In the genomic region with DNA sequence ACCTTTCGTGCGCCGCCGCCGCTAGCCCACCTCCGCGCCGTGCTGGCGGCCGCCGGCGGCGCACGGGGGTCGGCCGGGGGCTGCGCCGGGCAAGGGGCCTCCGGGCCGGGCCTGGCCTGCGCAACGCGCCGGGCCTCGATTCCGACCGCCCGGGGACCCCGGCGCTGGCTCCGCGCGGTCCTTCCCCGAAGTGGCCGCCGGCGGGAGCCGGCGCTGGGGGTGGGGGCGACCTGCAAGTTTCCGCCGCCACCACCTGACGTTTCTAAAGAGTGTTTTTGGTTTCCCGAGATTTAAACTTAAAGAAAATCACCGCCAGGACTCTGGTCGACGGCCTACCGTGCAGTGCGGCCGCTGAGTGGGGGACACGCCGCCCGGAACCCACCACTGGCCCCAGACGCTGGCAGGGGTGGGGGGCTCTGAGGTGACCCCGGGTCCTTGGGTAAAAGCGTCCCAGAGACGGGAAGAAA, we compare ENCODE assay signal across 18 cellular contexts. TPM values are rescaled to one million over a fixed set of nuclear protein-coding genes. Genes with fewer than 3 reads are reported as not detected.
DNase-seq lines count a peak whose midpoint lies in the region; ATAC-seq and TF ChIP-seq lines count a peak whose summit lies in the region.
"Had no signal": no experiment of that assay in that cellular context is flagged by ENCODE, and none has a peak within 500 bp of the region (broad histone marks: within the 10 kb centered on the region; RNA-seq: fewer than 3 reads in every experiment).

No MANE protein-coding gene starts in this region.

- intact Hi-C loops in spleen (cut with DNase I; ENCODE audit: low total_unique reads), result loop anchor here (10.0 kb wide), 1 partner anchor 141 kb away; no protein-coding TSS in a partner anchor

- peak overlapping the region; percentile 30 for H4K8ac ChIP-seq in mesendoderm (ENCODE audit: low read depth, low read length)

- H3K4ac ChIP-seq in mesendoderm (ENCODE audit: low read depth, low read length), result peak overlapping the region; percentile 41

- TF ChIP-seq CTCF in Peyer's patch (IDR thresholded peaks at IDR 0.05) (no peak), spleen (IDR thresholded peaks at IDR 0.05 in 8 of 11, conservative IDR thresholded peaks at IDR 0.05 in 3 of 11) (no peak)

- H3K4me3 ChIP-seq in Peyer's patch (peak overlapping the region in 3 of 4 donors; percentile 54 to 90 (median 87)), mesendoderm (ENCODE audit: low read length) (peak overlapping the region; percentile 99), spleen (peak overlapping the region; percentile 2 to 86 (median 64))

- no peak overlapping the region for H2BK15ac ChIP-seq in mesendoderm (replicated peaks; ENCODE audit: low read depth)

- H3K27ac ChIP-seq in Peyer's patch, result peak overlapping the region in 3 of 4 donors; percentile 84 to 96 (median 95)
- peak overlapping the region; percentile 74 for H3K27ac ChIP-seq in mesendoderm (ENCODE audit: low read depth, low read length)
- H3K27ac ChIP-seq in spleen, result peak overlapping the region; percentile 42 to 93 (median 90)

- peaks cover 27% of the 10 kb centered on the region for H3K36me3 Mint-ChIP-seq in effector memory CD8-positive, alpha-beta T cell (ENCODE audit: insufficient read depth)
- H3K36me3 Mint-ChIP-seq in activated T-cell treated with anti-CD3 and anti-CD28 coated beads, Interleukin-2, amount 50 U/mL, for 24 hours (ENCODE audit: low read depth), result no peaks in the 10 kb centered on the region

- peaks cover 48% of the 10 kb centered on the region for H3K79me2 ChIP-seq in mesendoderm (ENCODE audit: control insufficient read depth, insufficient read depth, low read length)

- H3K4me2 ChIP-seq in mesendoderm (ENCODE audit: low read length), result peak overlapping the region; percentile 25

- H3K27ac Mint-ChIP-seq in effector memory CD8-positive, alpha-beta T cell, result peak overlapping the region in 1 of 2 donors; percentile 75
- H3K27ac Mint-ChIP-seq in activated T-cell treated with anti-CD3 and anti-CD28 coated beads, Interleukin-2, amount 50 U/mL, for 24 hours, result no peak overlapping the region
- H3K27ac Mint-ChIP-seq: dendritic cell treated with granulocyte-macrophage colony-stimulating factor and Interleukin-4, amounts not matched to agents 40 ng/mL and 50 ng/mL, for 4 days had no signal

- H3K9me3 ChIP-seq in Peyer's patch (no peaks in the 10 kb centered on the region), spleen (no peaks in the 10 kb centered on the region)

- ATAC-seq in effector memory CD8-positive, alpha-beta T cell (replicated peaks), result no peak
- ATAC-seq in GM19455 (IDR thresholded peaks at IDR 0.05; ENCODE audit: unreplicated experiment), result no peak
- ATAC-seq: Panc1 had no signal

- peaks cover 3% of the 10 kb centered on the region for H3K79me1 ChIP-seq in mesendoderm (ENCODE audit: low read length)

- peaks cover 13 to 21% of the 10 kb centered on the region in 2 donors for H3K4me1 Mint-ChIP-seq in effector memory CD8-positive, alpha-beta T cell (ENCODE audit: low read depth in 2 of 2)
- peaks cover 27% of the 10 kb centered on the region for H3K4me1 Mint-ChIP-seq in activated T-cell treated with anti-CD3 and anti-CD28 coated beads, Interleukin-2, amount 50 U/mL, for 24 hours (ENCODE audit: low read depth)

- H2BK120ac ChIP-seq in mesendoderm (ENCODE audit: low read depth, low read length), result peak overlapping the region; percentile 92

- TF ChIP-seq POLR2A in Peyer's patch (IDR thresholded peaks at IDR 0.05) (no peak), spleen (IDR thresholded peaks at IDR 0.05) (no peak)

- H2BK5ac ChIP-seq in mesendoderm (ENCODE audit: low read length), result peak overlapping the region; percentile 44

- no peak overlapping the region for H2AK5ac ChIP-seq in mesendoderm (ENCODE audit: low read length)

- peaks cover 0 to 48% of the 10 kb centered on the region in 2 donors for H3K27me3 ChIP-seq in Peyer's patch
- H3K27me3 ChIP-seq in mesendoderm (ENCODE audit: insufficient read depth, low read length, poor library complexity), result peaks cover 3% of the 10 kb centered on the region
- peaks cover 10 to 98% (median 74%) of the 10 kb centered on the region in 7 donors for H3K27me3 ChIP-seq in spleen (replicated peaks in 1 of 7)

- H3K4me1 ChIP-seq in Peyer's patch (peaks cover 0 to 19% (median 0%) of the 10 kb centered on the region in 4 donors), mesendoderm (ENCODE audit: control insufficient read depth, low read depth, low read length) (peaks cover 4% of the 10 kb centered on the region), spleen (peaks cover 0 to 56% (median 29%) of the 10 kb centered on the region in 6 donors)

- H3K18ac ChIP-seq in mesendoderm (ENCODE audit: low read length), result peak overlapping the region; percentile 98

- H3K36me3 ChIP-seq in Peyer's patch (no peaks in the 10 kb centered on the region), mesendoderm (ENCODE audit: control insufficient read depth, insufficient read depth, low read length) (no peaks in the 10 kb centered on the region), spleen (no peaks in the 10 kb centered on the region)

- H3K9me3 Mint-ChIP-seq in effector memory CD8-positive, alpha-beta T cell, result no peaks in the 10 kb centered on the region
- no peaks in the 10 kb centered on the region for H3K9me3 Mint-ChIP-seq in activated T-cell treated with anti-CD3 and anti-CD28 coated beads, Interleukin-2, amount 50 U/mL, for 24 hours
- H3K9me3 Mint-ChIP-seq: dendritic cell treated with granulocyte-macrophage colony-stimulating factor and Interleukin-4, amounts not matched to agents 40 ng/mL and 50 ng/mL, for 4 days; T-helper 1 cell treated with Interleukin-12 subunit alpha and Interleukin-12 subunit beta and Interleukin-4 antibody, amounts not matched to agents 30 μg/mL and 1 μg/mL, for 36 hours had no signal

- peak overlapping the region; percentile 85 for H3K9ac ChIP-seq in mesendoderm (ENCODE audit: low read length)

- no peak overlapping the region for H4K5ac ChIP-seq in mesendoderm (ENCODE audit: low read length)

- H3K56ac ChIP-seq in mesendoderm (ENCODE audit: low read length), result peak overlapping the region; percentile 94

- peak overlapping the region; percentile 90 for H3K23ac ChIP-seq in mesendoderm (ENCODE audit: low read length)

- DNase-seq in Peyer's patch (peak in 1 of 3 donors; percentile 56), mesendoderm (no peak), spleen (no peak), NOMO-1 (lab: John Stamatoyannopoulos, UW; ENCODE audit: unreplicated experiment in 2 of 2) (no peak), EL (no peak)
- DNase-seq in effector memory CD8-positive, alpha-beta T cell, result no peak
- DNase-seq in activated T-cell treated with anti-CD3 and anti-CD28 coated beads, Interleukin-2, amount 50 U/mL, for 24 hours, result no peak
- DNase-seq: activated naive CD4-positive, alpha-beta T cell treated with anti-CD3 and anti-CD28 coated beads, Interleukin-2, amount 50 U/mL, for 16 hours; foreskin melanocyte; GDM1; HCEC 1CT; NCI-H1092 treated with DMSO at 0.1 percent for 48 hours; NCI-H446 treated with DMSO at 0.1 percent for 48 hours; substantia nigra had no signal

- peak overlapping the region; percentile 49 to 69 for H3K4me3 Mint-ChIP-seq in effector memory CD8-positive, alpha-beta T cell
- no peak overlapping the region for H3K4me3 Mint-ChIP-seq in activated T-cell treated with anti-CD3 and anti-CD28 coated beads, Interleukin-2, amount 50 U/mL, for 24 hours
- H3K4me3 Mint-ChIP-seq: dendritic cell treated with granulocyte-macrophage colony-stimulating factor and Interleukin-4, amounts not matched to agents 40 ng/mL and 50 ng/mL, for 4 days had no signal

- H3K27me3 Mint-ChIP-seq in effector memory CD8-positive, alpha-beta T cell, result peaks cover 81 to 98% of the 10 kb centered on the region in 2 donors
- H3K27me3 Mint-ChIP-seq in activated T-cell treated with anti-CD3 and anti-CD28 coated beads, Interleukin-2, amount 50 U/mL, for 24 hours, result peaks cover 82% of the 10 kb centered on the region

- no CpG with 5 or more reads among the region's 57 CpGs for WGBS in mesendoderm (ENCODE audit: extremely low coverage, insufficient coverage, low lambda C conversion rate)
- 4 to 17% (median 7%) methylated on average over 27 to 57 of the region's 57 CpGs for WGBS in spleen, 5 donors

RNA-seq across cellular contexts. Expression of gene GATA6, which starts 3.8 kb away (rescaled TPM):
- total RNA-seq in Peyer's patch (100 to 1,000 TPM in 3 of 4 donors, 10 to 100 TPM in 1; 24.8 to 127 (median 114) TPM), spleen (10 to 100 TPM; 27.4 to 65.3 (median 42.3) TPM)
- polyA plus RNA-seq in mesendoderm (2013, experiment 1 of 2), result 31.4 TPM
- polyA plus RNA-seq in mesendoderm (2013, experiment 2 of 2), result 28.4 TPM
- 10 to 100 TPM in 1 of 3 donors, 1 to 10 TPM in 2; 4.2 to 14.8 (median 4.9) TPM for polyA plus RNA-seq in spleen
